ENCODE assay signal across 10 cellular contexts in genomic region chr11:111378185-111378772, GRCh38. TPM values are rescaled to one million over a fixed set of nuclear protein-coding genes. Genes with fewer than 3 reads are reported as not detected.
DNase-seq lines count a peak whose midpoint lies in the region; ATAC-seq and TF ChIP-seq lines count a peak whose summit lies in the region.
"Had no signal": no experiment of that assay in that cellular context is flagged by ENCODE, and none has a peak within 500 bp of the region (broad histone marks: within the 10 kb centered on the region; RNA-seq: fewer than 3 reads in every experiment).

No MANE protein-coding gene starts in this region.

- H3K27me3 ChIP-seq in spleen (replicated peaks in 1 of 7) (peaks cover 0 to 17% (median 0%) of the 10 kb centered on the region in 7 donors), SJCRH30 (no peaks in the 10 kb centered on the region), adrenal gland (peaks cover 3% of the 10 kb centered on the region)

- H3K4me1 ChIP-seq in spleen: peaks cover 0 to 73% (median 26%) of the 10 kb centered on the region in 6 donors
- H3K4me1 ChIP-seq in SJCRH30: no peaks in the 10 kb centered on the region
- H3K4me1 ChIP-seq in adrenal gland (replicated peaks in 1 of 2): no peaks in the 10 kb centered on the region

- no peaks in the 10 kb centered on the region for H3K9me3 Mint-ChIP-seq in activated T-cell treated with anti-CD3 and anti-CD28 coated beads, Interleukin-2, amount 50 U/mL, for 72 hours
- no peaks in the 10 kb centered on the region for H3K9me3 Mint-ChIP-seq in activated T-helper 1 cell treated with anti-CD3 and anti-CD28 coated beads, Interleukin-12 subunit alpha, Interleukin-12 subunit beta, Interleukin-2, Interleukin-4 antibody, amounts not matched to agents 30 ng/mL and 10 ng/mL and 1 ng/mL, durations not matched to agents 14 hours and 24 hours and 36 hours

- H3K4me3 ChIP-seq in spleen (peak overlapping the region; percentile 12 to 71 (median 40)), SJCRH30 (no peak overlapping the region), adrenal gland (no peak overlapping the region)

- H3K27ac ChIP-seq in spleen (peak overlapping the region; percentile 67 to 93 (median 82)), SJCRH30 (no peak overlapping the region), adrenal gland (no peak overlapping the region)

- peak overlapping the region; percentile 62 to 77 for H3K4me3 Mint-ChIP-seq in activated T-cell treated with anti-CD3 and anti-CD28 coated beads, Interleukin-2, amount 50 U/mL, for 72 hours
- peak overlapping the region; percentile 83 for H3K4me3 Mint-ChIP-seq in activated T-helper 1 cell treated with anti-CD3 and anti-CD28 coated beads, Interleukin-12 subunit alpha, Interleukin-12 subunit beta, Interleukin-2, Interleukin-4 antibody, amounts not matched to agents 30 ng/mL and 10 ng/mL and 1 ng/mL, durations not matched to agents 14 hours and 24 hours and 36 hours

- H3K27ac Mint-ChIP-seq in activated T-cell treated with anti-CD3 and anti-CD28 coated beads, Interleukin-2, amount 50 U/mL, for 72 hours: peak overlapping the region; percentile 80
- peak overlapping the region; percentile 100 for H3K27ac Mint-ChIP-seq in activated T-helper 1 cell treated with anti-CD3 and anti-CD28 coated beads, Interleukin-12 subunit alpha, Interleukin-12 subunit beta, Interleukin-2, Interleukin-4 antibody, amounts not matched to agents 30 ng/mL and 10 ng/mL and 1 ng/mL, durations not matched to agents 14 hours and 24 hours and 36 hours

- H3K4me1 Mint-ChIP-seq in activated T-cell treated with anti-CD3 and anti-CD28 coated beads, Interleukin-2, amount 50 U/mL, for 72 hours (ENCODE audit: low read depth): peaks cover 53% of the 10 kb centered on the region
- peaks cover 88% of the 10 kb centered on the region for H3K4me1 Mint-ChIP-seq in activated T-helper 1 cell treated with anti-CD3 and anti-CD28 coated beads, Interleukin-12 subunit alpha, Interleukin-12 subunit beta, Interleukin-2, Interleukin-4 antibody, amounts not matched to agents 30 ng/mL and 10 ng/mL and 1 ng/mL, durations not matched to agents 14 hours and 24 hours and 36 hours (ENCODE audit: low read depth)

- 49 to 60% (median 55%) methylated on average over 8 of the region's 8 CpGs for WGBS in spleen, 5 donors
- 56 to 67% (median 61%) methylated on average over 8 of the region's 8 CpGs for WGBS in adrenal gland, 4 donors

- intact Hi-C loops in activated T-helper 1 cell treated with anti-CD3 and anti-CD28 coated beads, Interleukin-12 subunit alpha, Interleukin-12 subunit beta, Interleukin-2, Interleukin-4 antibody, amounts not matched to agents 30 ng/mL and 10 ng/mL and 1 ng/mL, durations not matched to agents 14 hours and 24 hours and 36 hours (cut with micrococcal nuclease): loop anchor here (1.0 to 10.0 kb wide), 10 partner anchors 19 to 1301 kb away; partner anchors contain the start of genes CFAP68, FDXACB1, PPP2R1B and SIK2
- intact Hi-C loops in spleen (cut with DNase I; ENCODE audit: low total_unique reads) (no loop called here), adrenal gland (cut with DNase I) (no loop called here)

- TF ChIP-seq CTCF in spleen (IDR thresholded peaks at IDR 0.05 in 8 of 11, conservative IDR thresholded peaks at IDR 0.05 in 3 of 11) (no peak), adrenal gland (IDR thresholded peaks at IDR 0.05) (no peak)

- H3K36me3 ChIP-seq in spleen (no peaks in the 10 kb centered on the region), SJCRH30 (no peaks in the 10 kb centered on the region), adrenal gland (replicated peaks in 1 of 2) (no peaks in the 10 kb centered on the region)

- ATAC-seq in activated T-cell treated with anti-CD3 and anti-CD28 coated beads, Interleukin-2, amount 50 U/mL, for 72 hours (replicated peaks in 1 of 2): no peak
- ATAC-seq in HG02973 (IDR thresholded peaks at IDR 0.05; ENCODE audit: unreplicated experiment): peak; percentile 1

- no peaks in the 10 kb centered on the region for H3K36me3 Mint-ChIP-seq in activated T-cell treated with anti-CD3 and anti-CD28 coated beads, Interleukin-2, amount 50 U/mL, for 72 hours (ENCODE audit: insufficient read depth in 2 of 2)
- peaks cover 29% of the 10 kb centered on the region for H3K36me3 Mint-ChIP-seq in activated T-helper 1 cell treated with anti-CD3 and anti-CD28 coated beads, Interleukin-12 subunit alpha, Interleukin-12 subunit beta, Interleukin-2, Interleukin-4 antibody, amounts not matched to agents 30 ng/mL and 10 ng/mL and 1 ng/mL, durations not matched to agents 14 hours and 24 hours and 36 hours (ENCODE audit: low read depth)

- no peak for DNase-seq in activated T-cell treated with anti-CD3 and anti-CD28 coated beads, Interleukin-2, amount 50 U/mL, for 72 hours
- no peak for DNase-seq in activated T-cell treated with anti-CD3 and anti-CD28 coated beads, Interleukin-2, amount 50 U/mL, for 48 hours
- no peak for DNase-seq in activated T-helper 1 cell treated with anti-CD3 and anti-CD28 coated beads, Interleukin-12 subunit alpha, Interleukin-12 subunit beta, Interleukin-2, Interleukin-4 antibody, amounts not matched to agents 30 ng/mL and 10 ng/mL and 1 ng/mL, durations not matched to agents 14 hours and 24 hours and 36 hours (ENCODE audit: low spot score)
- no peak for DNase-seq in spleen
- no peak for DNase-seq in inferior parietal cortex (ENCODE audit: extremely low spot score)
- DNase-seq in SJCRH30: no peak
- DNase-seq in adrenal gland: no peak
- DNase-seq: NCI-H524 treated with DMSO at 0.1 percent for 48 hours had no signal

- H3K9me3 ChIP-seq in spleen (no peaks in the 10 kb centered on the region), SJCRH30 (replicated peaks) (no peaks in the 10 kb centered on the region), adrenal gland (replicated peaks in 1 of 3) (no peaks in the 10 kb centered on the region)

- no peaks in the 10 kb centered on the region for H3K27me3 Mint-ChIP-seq in activated T-cell treated with anti-CD3 and anti-CD28 coated beads, Interleukin-2, amount 50 U/mL, for 72 hours (ENCODE audit: low read depth)
- no peaks in the 10 kb centered on the region for H3K27me3 Mint-ChIP-seq in activated T-helper 1 cell treated with anti-CD3 and anti-CD28 coated beads, Interleukin-12 subunit alpha, Interleukin-12 subunit beta, Interleukin-2, Interleukin-4 antibody, amounts not matched to agents 30 ng/mL and 10 ng/mL and 1 ng/mL, durations not matched to agents 14 hours and 24 hours and 36 hours (ENCODE audit: insufficient read depth)

- TF ChIP-seq POLR2A in spleen (IDR thresholded peaks at IDR 0.05) (no peak), adrenal gland (IDR thresholded peaks at IDR 0.05) (no peak)

RNA-seq across cellular contexts. Expression of gene POU2AF1, which starts 0.8 kb away (rescaled TPM):
- 10 to 100 TPM in 1 of 2 donors, 1 to 10 TPM in 1; 2.5 to 12.4 TPM for total RNA-seq in activated T-cell treated with anti-CD3 and anti-CD28 coated beads, Interleukin-2, amount 50 U/mL, for 72 hours
- total RNA-seq in activated T-helper 1 cell treated with anti-CD3 and anti-CD28 coated beads, Interleukin-12 subunit alpha, Interleukin-12 subunit beta, Interleukin-2, Interleukin-4 antibody, amounts not matched to agents 30 ng/mL and 10 ng/mL and 1 ng/mL, durations not matched to agents 14 hours and 24 hours and 36 hours: 80.7 and 81.0 TPM in 2 replicates
- total RNA-seq in spleen: 100 to 1,000 TPM in 4 of 7 donors, 10 to 100 TPM in 3; 89.1 to 280 (median 124) TPM
- 100 to 1,000 TPM in 1 of 3 donors, 10 to 100 TPM in 2; 60.1 to 108 (median 73.0) TPM for polyA plus RNA-seq in spleen
- not detected in 2 replicates for total RNA-seq in SJCRH30 (2014; rRNA removed; shearing (Covaris generic))
- under 1 TPM in 3 of 8 donors, not detected in 5; 0.18 to 0.71 (median 0.38) TPM for total RNA-seq in adrenal gland
- 1 to 10 TPM in 1 of 3 donors, under 1 TPM in 2; 0.03 to 1.7 (median 0.80) TPM for polyA plus RNA-seq in adrenal gland
- total RNA-seq: epithelial cell of proximal tubule had no signal

Comparison
In these comparisons a context has a peak if more than half of its experiments do, and no peak if none do; other contexts are left out.
1. H3K27ac ChIP-seq: peak in spleen (8 of 8); none in SJCRH30 (single experiment) and adrenal gland (0 of 5).
2. H3K4me3 ChIP-seq: peak in spleen (8 of 8); none in SJCRH30 (single experiment) and adrenal gland (0 of 4).